ENCODE assay signal across 6 cellular contexts in genomic region chr15:52551186-52551585, GRCh38. TPM values are rescaled to one million over a fixed set of nuclear protein-coding genes. Genes with fewer than 3 reads are reported as not detected.
A peak's percentile ranks its signal among the peaks of the same experiment; 100 is the strongest.
DNase-seq lines count a peak whose midpoint lies in the region; FAIRE-seq and TF ChIP-seq lines count a peak whose summit lies in the region.
"Not testable (repeated sequence)": the region's sequence is repeated elsewhere in the genome, so short reads cannot be mapped to it uniquely, and the experiment has no call there.

No MANE protein-coding gene starts in this region.

- 35% methylated on average over 1 of the region's 1 CpG for WGBS in liver

- not testable (repeated sequence) for H3K27me3 ChIP-seq in Caco-2 (replicated peaks; ENCODE audit: control insufficient read depth, insufficient read depth, low read length); HL-60 (ENCODE audit: insufficient read depth, poor library complexity, severe bottlenecking); liver (ENCODE audit: control insufficient read depth in 4 of 4, insufficient read depth in 4 of 4, low read length in 3 of 4); neutrophil

- not testable (repeated sequence) for H3K36me3 ChIP-seq in Caco-2 (ENCODE audit: control insufficient read depth, insufficient read depth, low read length); neutrophil
- H3K36me3 ChIP-seq in liver (ENCODE audit: control insufficient read depth in 4 of 4, insufficient read depth in 3 of 4, low read depth in 1 of 4, low read length in 3 of 4): peaks cover 6 to 45% (median 12%) of the 10 kb centered on the region in 4 donors

- H3K9me3 ChIP-seq in Caco-2; liver (ENCODE audit: control insufficient read depth in 4 of 4, low read length in 3 of 4); neutrophil: not testable (repeated sequence)

- not testable (repeated sequence) for H3K9me3 Mint-ChIP-seq in Caco-2 (ENCODE audit: unreplicated experiment); dendritic cell treated with granulocyte-macrophage colony-stimulating factor and Interleukin-4, amounts not matched to agents 40 ng/mL and 50 ng/mL, for 4 days

- CTCF ChIA-PET in Caco-2 (lab: Charles Lee): not testable (repeated sequence)

- H3K4me3 Mint-ChIP-seq in Caco-2 (ENCODE audit: unreplicated experiment); dendritic cell treated with granulocyte-macrophage colony-stimulating factor and Interleukin-4, amounts not matched to agents 40 ng/mL and 50 ng/mL, for 4 days: not testable (repeated sequence)

- peak; percentile 84 for FAIRE-seq in GM12891 (lab: Jason Lieb, UNC)

- H3K27ac Mint-ChIP-seq in Caco-2 (ENCODE audit: unreplicated experiment): not testable (repeated sequence)
- peak overlapping the region; percentile 83 for H3K27ac Mint-ChIP-seq in dendritic cell treated with granulocyte-macrophage colony-stimulating factor and Interleukin-4, amounts not matched to agents 40 ng/mL and 50 ng/mL, for 4 days

- H3K9ac ChIP-seq in liver (ENCODE audit: low read depth in 1 of 2, low read length in 2 of 2): not testable (repeated sequence)

- H3K4me1 Mint-ChIP-seq in Caco-2 (ENCODE audit: low read depth, unreplicated experiment): not testable (repeated sequence)
- H3K4me1 Mint-ChIP-seq in dendritic cell treated with granulocyte-macrophage colony-stimulating factor and Interleukin-4, amounts not matched to agents 40 ng/mL and 50 ng/mL, for 4 days (ENCODE audit: low read depth): peaks cover 16% of the 10 kb centered on the region

- BruUV-seq in Caco-2 (replicated peaks; lab: Mats Ljungman, UMichigan): TSS peak; percentile 5

- POLR2A ChIA-PET in Caco-2 (lab: Charles Lee): not testable (repeated sequence)

- not testable (repeated sequence) for TF ChIP-seq POLR2A in GM12891 (IDR thresholded peaks at IDR 0.05; ENCODE audit: low read depth, low read length)

- TF ChIP-seq RAD21 in liver (IDR thresholded peaks at IDR 0.05): not testable (repeated sequence)

- H3K4me1 ChIP-seq in Caco-2; liver (ENCODE audit: control insufficient read depth in 4 of 4, insufficient read depth in 4 of 4, low read length in 3 of 4): not testable (repeated sequence)
- H3K4me1 ChIP-seq in neutrophil (ENCODE audit: control insufficient read depth in 1 of 2, insufficient read depth in 1 of 2, low read depth in 1 of 2, low read length in 1 of 2): peaks cover 48 to 53% of the 10 kb centered on the region in 2 experiments

- not testable (repeated sequence) for TF ChIP-seq CTCF in Caco-2 (IDR thresholded peaks at IDR 0.05; ENCODE audit: insufficient read depth in 1 of 2, low read depth in 1 of 2, low read length in 1 of 2, severe bottlenecking in 1 of 2, unreplicated experiment in 1 of 2); HL-60 (IDR thresholded peaks at IDR 0.05; ENCODE audit: insufficient read depth, low read length); liver (IDR thresholded peaks at IDR 0.05; ENCODE audit: low read depth, low read length, missing input control); neutrophil (IDR thresholded peaks at IDR 0.05)

- H3K27ac ChIP-seq in HL-60 (replicated peaks): peak overlapping the region; percentile 71
- not testable (repeated sequence) for H3K27ac ChIP-seq in liver (ENCODE audit: low read depth in 1 of 2, low read length in 2 of 2)
- peak overlapping the region; percentile 93 for H3K27ac ChIP-seq in neutrophil

- H3K4me3 ChIP-seq in Caco-2 (ENCODE audit: low read depth, low read length); HL-60 (replicated peaks; ENCODE audit: insufficient read depth, low read length); liver (ENCODE audit: low read depth in 1 of 3, low read length in 3 of 3): not testable (repeated sequence)
- peak overlapping the region in 1 of 2 experiments; percentile 48 for H3K4me3 ChIP-seq in neutrophil (ENCODE audit: low read depth in 1 of 2, low read length in 1 of 2)

- DNase-seq in Caco-2; GM12891 (ENCODE audit: insufficient read length, low spot score); HL-60 (ENCODE audit: low read depth in 1 of 2, low spot score in 1 of 2): not testable (repeated sequence)

- intact Hi-C loops in Caco-2 (cut with micrococcal nuclease; ENCODE audit: unreplicated experiment); dendritic cell treated with granulocyte-macrophage colony-stimulating factor and Interleukin-4, amounts not matched to agents 40 ng/mL and 50 ng/mL, for 4 days (cut with micrococcal nuclease): not testable (repeated sequence)

- not testable (repeated sequence) for H3K27me3 Mint-ChIP-seq in Caco-2 (ENCODE audit: insufficient read depth, unreplicated experiment); dendritic cell treated with granulocyte-macrophage colony-stimulating factor and Interleukin-4, amounts not matched to agents 40 ng/mL and 50 ng/mL, for 4 days

- peaks cover 44% of the 10 kb centered on the region for H3K36me3 Mint-ChIP-seq in Caco-2 (ENCODE audit: insufficient read depth, unreplicated experiment)
- H3K36me3 Mint-ChIP-seq in dendritic cell treated with granulocyte-macrophage colony-stimulating factor and Interleukin-4, amounts not matched to agents 40 ng/mL and 50 ng/mL, for 4 days (ENCODE audit: low read depth): peaks cover 59% of the 10 kb centered on the region

TF ChIP-seq in liver, 16 proteins besides CTCF, POLR2A, EP300 and RAD21:
- TF ChIP-seq RXRA (IDR thresholded peaks at IDR 0.05): peak; percentile 19 to 37

RNA-seq across cellular contexts. Expression of gene ARPP19, which starts 17.6 kb away (rescaled TPM):
- total RNA-seq in Caco-2 (2022) (164 and 184 TPM in 2 replicates), liver (10 to 100 TPM; 42.4 to 55.6 TPM)
- polyA plus RNA-seq in GM12891 (2012; ENCODE audit: low read depth, missing spikeins): 37.6 TPM
- polyA plus RNA-seq in liver: 10 to 100 TPM; 12.1 to 20.9 TPM

RNA-seq across cellular contexts. Expression of gene MYO5A, which starts 22.5 kb away (rescaled TPM):
- total RNA-seq in Caco-2 (2022) (8.2 and 9.9 TPM in 2 replicates), liver (1 to 10 TPM; 4.8 to 7.1 TPM)
- 6.3 TPM for polyA plus RNA-seq in GM12891 (2012; ENCODE audit: low read depth, missing spikeins)
- 1 to 10 TPM; 1.0 to 1.3 TPM for polyA plus RNA-seq in liver
